Comparison of ENCODE assay signal across 8 cellular contexts in genomic region chr9:131530546-131530929, GRCh38. TPM values are rescaled to one million over a fixed set of nuclear protein-coding genes. Genes with fewer than 3 reads are reported as not detected.
DNase-seq lines count a peak whose midpoint lies in the region; ATAC-seq and TF ChIP-seq lines count a peak whose summit lies in the region.

No MANE protein-coding gene starts in this region.

- peak overlapping the region; percentile 80 to 93 for H3K9ac ChIP-seq in colonic mucosa (ENCODE audit: low read depth in 2 of 2, low read length in 2 of 2)

- no TSS peak for BruUV-seq in OCI-LY7 (replicated peaks; lab: Mats Ljungman, UMichigan)

- H3K4me3 ChIP-seq in AG04449 (ENCODE audit: low read depth, low read length) = peak overlapping the region; percentile 74
- peak overlapping the region; percentile 91 for H3K4me3 ChIP-seq in GM12864 (ENCODE audit: low read depth, low read length)
- H3K4me3 ChIP-seq in OCI-LY7 (ENCODE audit: low read depth, low read length, poor library complexity, severe bottlenecking) = peak overlapping the region; percentile 97
- peak overlapping the region; percentile 100 for H3K4me3 ChIP-seq in colonic mucosa

- H3K4me2 ChIP-seq in OCI-LY7 (ENCODE audit: low read length) = peak overlapping the region; percentile 99

- H2AFZ ChIP-seq in OCI-LY7 (ENCODE audit: low read length) = peak overlapping the region; percentile 77

- H3K9me2 ChIP-seq in OCI-LY7 (ENCODE audit: insufficient read depth, low read length) = no peaks in the 10 kb centered on the region

- no peaks in the 10 kb centered on the region; the same call in 1 of the 2 replicates for H3K79me2 ChIP-seq in OCI-LY7 (ENCODE audit: insufficient read depth, low read depth, low read length)

- no peak overlapping the region for H3K27ac ChIP-seq in OCI-LY7 (ENCODE audit: low read depth, low read length, poor library complexity, severe bottlenecking)
- H3K27ac ChIP-seq in colonic mucosa = peak overlapping the region; percentile 36

- H4K20me1 ChIP-seq in OCI-LY7 (ENCODE audit: insufficient read depth, low read length) = no peaks in the 10 kb centered on the region

- no peak overlapping the region for H3K27ac Mint-ChIP-seq in type B pancreatic cell

- CTCF ChIA-PET in AG04449 (lab: Yijun Ruan, JAX) = interaction anchor here (1.4 to 2.2 kb wide), 2 partner anchors 209 to 210 kb away, joined by 10 read pairs; partner anchors contain the start of gene RAPGEF1
- CTCF ChIA-PET in OCI-LY7 (lab: Charles Lee; ENCODE audit: unreplicated experiment) = no interaction called here

- ATAC-seq in HG02870 (IDR thresholded peaks at IDR 0.05; ENCODE audit: unreplicated experiment) = peak; percentile 12

- DNase-seq in AG04449 (ENCODE audit: low read depth, low spot score) (no peak), GM12864 (ENCODE audit: low read depth) (no peak), OCI-LY7 (ENCODE audit: low spot score) (peak; percentile 29), colonic mucosa (peak; percentile 42), lung microvascular endothelial cell (ENCODE audit: low read depth in 2 of 2) (peak; percentile 34 to 56), type B pancreatic cell (ENCODE audit: extremely low spot score, unreplicated experiment) (no peak)
- DNase-seq in effector CD8-positive, alpha-beta T cell (lab: John Stamatoyannopoulos, UW) = no peak

- TF ChIP-seq CTCF in AG04449 (IDR thresholded peaks at IDR 0.05; ENCODE audit: insufficient read depth, low read length, missing control alignments) (peak; percentile 43), GM12864 (IDR thresholded peaks at IDR 0.05; ENCODE audit: low read depth, low read length, missing control alignments) (peak; percentile 19), OCI-LY7 (conservative IDR thresholded peaks at IDR 0.05; ENCODE audit: low read length) (no peak), colonic mucosa (IDR thresholded peaks at IDR 0.05) (no peak), type B pancreatic cell (conservative IDR thresholded peaks at IDR 0.05) (peak; percentile 36)

- H3K9me3 ChIP-seq in OCI-LY7 (ENCODE audit: low read length) = no peaks in the 10 kb centered on the region
- no peaks in the 10 kb centered on the region for H3K9me3 ChIP-seq in colonic mucosa

- H3K9me3 Mint-ChIP-seq in type B pancreatic cell = no peaks in the 10 kb centered on the region

- peaks cover 7% of the 10 kb centered on the region for H3K4me1 ChIP-seq in OCI-LY7 (ENCODE audit: insufficient read depth, low read length, poor library complexity, severe bottlenecking)
- peaks cover 10% of the 10 kb centered on the region for H3K4me1 ChIP-seq in colonic mucosa

- H3K27me3 ChIP-seq in colonic mucosa = no peaks in the 10 kb centered on the region

- intact Hi-C loops in OCI-LY7 (cut with micrococcal nuclease; ENCODE audit: unreplicated experiment) (loop anchor here (2.0 kb wide), 1 partner anchor 224 kb away; no protein-coding TSS in a partner anchor), colonic mucosa (cut with DNase I) (no loop called here)

- H3K4me1 Mint-ChIP-seq in type B pancreatic cell (ENCODE audit: unreplicated experiment) = peaks cover 7% of the 10 kb centered on the region

- H3K27me3 Mint-ChIP-seq in type B pancreatic cell = no peaks in the 10 kb centered on the region

- H3K36me3 ChIP-seq in OCI-LY7 (ENCODE audit: insufficient read depth, low read length) (peaks cover 37% of the 10 kb centered on the region), colonic mucosa (peaks cover 5% of the 10 kb centered on the region)

- H3K4me3 Mint-ChIP-seq in type B pancreatic cell = peak overlapping the region; percentile 88

- POLR2A ChIA-PET in AG04449 (lab: Yijun Ruan, JAX) = interaction anchor here (1.0 kb wide), 2 partner anchors 10 to 79 kb away, joined by 4 read pairs; no protein-coding TSS in a partner anchor
- POLR2A ChIA-PET in OCI-LY7 (lab: Charles Lee) = no interaction called here

- peaks cover 8% of the 10 kb centered on the region for H3K36me3 Mint-ChIP-seq in type B pancreatic cell

RNA-seq across cellular contexts. Expression of gene UCK1, which starts 0.5 kb away (rescaled TPM):
- 29.0 and 32.9 TPM in 2 replicates for total RNA-seq in OCI-LY7 (2014; rRNA removed; shearing (Covaris generic))
- total RNA-seq in OCI-LY7 (2022) (25.9 and 29.8 TPM in 2 replicates), colonic mucosa (10 to 100 TPM; 20.2 to 29.3 TPM), lung microvascular endothelial cell (12.4 and 14.9 TPM in 2 replicates), type B pancreatic cell (ENCODE audit: low replicate concordance) (25.9 and 36.8 TPM in 2 replicates)

RNA-seq across cellular contexts. Expression of gene PRRT1B, which starts 14.8 kb away (rescaled TPM):
- total RNA-seq in OCI-LY7 (2014; rRNA removed; shearing (Covaris generic)) = not detected in 2 replicates
- not detected in 2 replicates for total RNA-seq in OCI-LY7 (2022)
- 1 to 10 TPM; 2.0 to 4.5 TPM for total RNA-seq in colonic mucosa
- not detected in 2 replicates for total RNA-seq in lung microvascular endothelial cell
- 3.0 and 5.6 TPM in 2 replicates for total RNA-seq in type B pancreatic cell (ENCODE audit: low replicate concordance)

RNA-seq across cellular contexts. Expression of gene POMT1, which starts 27.8 kb away (rescaled TPM):
- total RNA-seq in OCI-LY7 (2014; rRNA removed; shearing (Covaris generic)) = 2.2 and 4.7 TPM in 2 replicates
- total RNA-seq in OCI-LY7 (2022) (27.1 and 27.7 TPM in 2 replicates), colonic mucosa (10 to 100 TPM; 24.0 to 28.8 TPM), lung microvascular endothelial cell (20.3 and 27.2 TPM in 2 replicates), type B pancreatic cell (ENCODE audit: low replicate concordance) (48.7 and 55.4 TPM in 2 replicates)

Comparison
In these comparisons a context has a peak if more than half of its experiments do, and no peak if none do; other contexts are left out.
1. DNase-seq: peak in OCI-LY7 (single experiment), colonic mucosa (single experiment) and lung microvascular endothelial cell (2 of 2); none in AG04449 (single experiment), GM12864 (single experiment), type B pancreatic cell (single experiment) and effector CD8-positive, alpha-beta T cell (single experiment).
2. CTCF ChIP-seq: peak in AG04449 (single experiment), GM12864 (single experiment) and type B pancreatic cell (single experiment); none in OCI-LY7 (single experiment) and colonic mucosa (single experiment).
3. Peak in every context shown above with its lines, with median percentiles within 50 percentile points of each other: H3K4me3 ChIP-seq.